ENCODE assay signal across 9 cellular contexts in genomic region chr1:172390620-172391491, GRCh38. TPM values are rescaled to one million over a fixed set of nuclear protein-coding genes. Genes with fewer than 3 reads are reported as not detected.
DNase-seq lines count a peak whose midpoint lies in the region; ATAC-seq and TF ChIP-seq lines count a peak whose summit lies in the region.
"Had no signal": no experiment of that assay in that cellular context is flagged by ENCODE, and none has a peak within 500 bp of the region (broad histone marks: within the 10 kb centered on the region; RNA-seq: fewer than 3 reads in every experiment).

No MANE protein-coding gene starts in this region.

- no peak for TF ChIP-seq CTCF in GM10266 (IDR thresholded peaks at IDR 0.05; ENCODE audit: control insufficient read depth, insufficient read depth, low read depth, missing control alignments)
- no peak for TF ChIP-seq CTCF in Peyer's patch (IDR thresholded peaks at IDR 0.05)
- no peak for TF ChIP-seq CTCF in upper lobe of left lung (IDR thresholded peaks at IDR 0.05)

- peaks cover 0 to 8% (median 0%) of the 10 kb centered on the region in 4 donors for H3K4me1 ChIP-seq in Peyer's patch
- peaks cover 0 to 19% (median 14%) of the 10 kb centered on the region in 4 donors for H3K4me1 ChIP-seq in upper lobe of left lung

- DNase-seq in GM10266 (ENCODE audit: extremely low spot score): peak; percentile 23
- peak in 2 of 3 donors; percentile 70 to 74 for DNase-seq in Peyer's patch
- peak; percentile 56 for DNase-seq in islet precursor cell
- peak in 1 of 2 donors; percentile 44 for DNase-seq in upper lobe of left lung
- DNase-seq in activated CD4-positive, CD25-positive, alpha-beta regulatory T cell treated with anti-CD3 and anti-CD28 coated beads, Interleukin-2, amount 50 U/mL, for 72 hours: no peak
- no peak for DNase-seq in NCI-H510A treated with DMSO at 0.1 percent for 48 hours (lab: John Stamatoyannopoulos, UW)
- DNase-seq in COLO668 (lab: John Stamatoyannopoulos, UW; ENCODE audit: unreplicated experiment): no peak

- H3K4me3 ChIP-seq in Peyer's patch: peak overlapping the region in 1 of 4 donors; percentile 0
- H3K4me3 ChIP-seq in upper lobe of left lung: no peak overlapping the region

- 52 to 60% methylated on average over 8 to 9 of the region's 9 CpGs for WGBS in upper lobe of left lung, 2 donors

- peak; percentile 63 for ATAC-seq in GM21717 (IDR thresholded peaks at IDR 0.05; ENCODE audit: unreplicated experiment)
- ATAC-seq in upper lobe of left lung (ENCODE audit: low FRiP score in 2 of 2): peak in 1 of 2 donors; percentile 52

- peak overlapping the region in 3 of 4 donors; percentile 29 to 77 (median 72) for H3K27ac ChIP-seq in Peyer's patch
- peak overlapping the region; percentile 11 to 55 (median 48) for H3K27ac ChIP-seq in upper lobe of left lung
- H3K27ac ChIP-seq: epithelial cell of prostate had no signal

- H3K36me3 ChIP-seq in Peyer's patch (no peaks in the 10 kb centered on the region), upper lobe of left lung (peaks cover 0 to 3% (median 1%) of the 10 kb centered on the region in 4 donors)

- H3K9me3 ChIP-seq in Peyer's patch (no peaks in the 10 kb centered on the region), upper lobe of left lung (no peaks in the 10 kb centered on the region)

- TF ChIP-seq EP300 in upper lobe of left lung (IDR thresholded peaks at IDR 0.05): no peak

- H3K27me3 ChIP-seq in Peyer's patch (no peaks in the 10 kb centered on the region), upper lobe of left lung (no peaks in the 10 kb centered on the region)

- TF ChIP-seq POLR2A in Peyer's patch (IDR thresholded peaks at IDR 0.05) (no peak), upper lobe of left lung (IDR thresholded peaks at IDR 0.05) (no peak)

RNA-seq across cellular contexts. Expression of gene C1orf105, which starts 29.6 kb away (rescaled TPM):
- total RNA-seq in Peyer's patch (not detected), upper lobe of left lung (not detected)

RNA-seq across cellular contexts. Expression of gene PIGC, which starts 53.0 kb away (rescaled TPM):
- total RNA-seq in Peyer's patch: 10 to 100 TPM; 19.0 to 24.5 (median 20.4) TPM
- 10 to 100 TPM in 5 of 6 donors, 1 to 10 TPM in 1; 5.9 to 23.4 (median 19.3) TPM for total RNA-seq in upper lobe of left lung

Comparison
In these comparisons a context has a peak if more than half of its experiments do, and no peak if none do; other contexts are left out.
1. DNase-seq: peak in GM10266 (single experiment), Peyer's patch (2 of 3) and islet precursor cell (single experiment); none in activated CD4-positive, CD25-positive, alpha-beta regulatory T cell treated with anti-CD3 and anti-CD28 coated beads, Interleukin-2, amount 50 U/mL, for 72 hours (single experiment), NCI-H510A treated with DMSO at 0.1 percent for 48 hours (single experiment) and COLO668 (single experiment).